Comparison of ENCODE assay signal across 8 cellular contexts in the genomic region with DNA sequence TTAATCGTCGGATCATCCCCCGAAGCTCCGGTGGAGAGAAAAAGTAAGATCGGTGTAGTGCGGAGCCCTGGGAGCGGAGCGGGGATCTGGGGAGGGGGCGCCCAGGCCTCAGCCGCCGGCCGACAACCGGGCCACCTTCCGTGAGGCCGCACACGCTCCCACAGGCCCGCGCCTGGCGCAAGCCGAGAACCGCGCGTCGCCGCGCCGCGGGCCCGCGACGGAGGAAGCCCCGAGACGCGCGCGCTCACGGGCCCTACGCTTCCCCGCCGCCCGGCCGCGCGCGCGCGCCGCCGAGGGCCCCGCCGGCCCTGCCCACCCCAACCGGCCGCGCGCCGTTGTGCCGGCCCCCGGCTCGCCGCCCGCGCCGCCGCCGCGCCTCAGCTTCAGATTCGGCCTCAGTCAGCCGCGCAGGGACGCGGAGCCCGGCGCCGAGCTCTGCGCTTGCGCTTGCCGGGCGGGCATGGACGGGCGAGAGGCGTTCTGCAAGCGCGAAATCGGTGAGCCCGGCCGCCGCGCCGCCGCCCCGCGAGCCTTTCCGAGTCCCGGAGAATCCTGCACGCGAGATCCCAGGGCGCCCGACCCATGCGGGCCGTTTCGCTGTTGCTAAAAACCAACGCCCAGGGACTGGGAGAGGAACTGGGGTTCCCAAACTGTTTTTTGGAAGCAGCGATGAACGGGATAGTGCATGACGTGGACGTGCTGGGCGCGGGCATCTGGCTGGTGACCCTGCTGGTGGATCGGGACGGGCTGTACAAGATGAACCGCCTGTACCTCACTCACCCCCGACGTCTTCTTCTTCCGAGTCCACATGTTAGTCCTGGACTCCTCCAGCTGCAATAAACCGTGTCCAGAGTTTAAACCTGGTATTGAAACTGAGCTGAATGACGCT. TPM values are rescaled to one million over a fixed set of nuclear protein-coding genes. Genes with fewer than 3 reads are reported as not detected.
A peak's percentile ranks its signal among the peaks of the same experiment; 100 is the strongest.
DNase-seq lines count a peak whose midpoint lies in the region; ATAC-seq and TF ChIP-seq lines count a peak whose summit lies in the region.

No MANE protein-coding gene starts in this region.

- H3K4me3 Mint-ChIP-seq in Caco-2 (ENCODE audit: unreplicated experiment) = peak overlapping the region; percentile 75

- DNase-seq in Caco-2 = peak; percentile 84 to 93
- peak; percentile 75 for DNase-seq in HS-27A (ENCODE audit: low read depth)
- peak; percentile 57 for DNase-seq in NT2/D1 (ENCODE audit: low read depth, low spot score)
- peak; percentile 79 for DNase-seq in activated T-cell treated with anti-CD3 and anti-CD28 coated beads for 1 hour (ENCODE audit: low read depth)
- DNase-seq in epithelial cell of esophagus (ENCODE audit: low read depth) = peak; percentile 95
- peak; percentile 83 to 92 (median 91) for DNase-seq in mucosa of descending colon
- peak; percentile 77 to 85 for DNase-seq in stimulated activated CD8-positive, alpha-beta memory T cell treated with anti-CD3 and anti-CD28 coated beads, Interleukin-2, amount 100 ng/mL, for 48 hours (ENCODE audit: low read depth in 2 of 2)

- no peaks in the 10 kb centered on the region for H3K9me3 ChIP-seq in Caco-2
- no peaks in the 10 kb centered on the region for H3K9me3 ChIP-seq in NT2/D1 (ENCODE audit: insufficient read depth, low read length)
- no peaks in the 10 kb centered on the region for H3K9me3 ChIP-seq in mucosa of descending colon

- ATAC-seq in GM19468 (IDR thresholded peaks at IDR 0.05; ENCODE audit: extremely low read depth, unreplicated experiment) (peak; percentile 70), mucosa of descending colon (peak; percentile 93)

- intact Hi-C loops in Caco-2 (cut with micrococcal nuclease; ENCODE audit: unreplicated experiment) = loop anchor here (10.0 kb wide), 1 partner anchor 262 kb away; no protein-coding TSS in a partner anchor
- intact Hi-C loops in mucosa of descending colon (cut with DNase I, micrococcal nuclease) = loop anchor here in 1 of 2 donors (10.0 kb wide), 1 partner anchor 682 kb away; no protein-coding TSS in a partner anchor

- peak in 1 of 2 experiments; percentile 17 for TF ChIP-seq CTCF in Caco-2 (IDR thresholded peaks at IDR 0.05; ENCODE audit: insufficient read depth in 1 of 2, low read depth in 1 of 2, low read length in 1 of 2, severe bottlenecking in 1 of 2, unreplicated experiment in 1 of 2)
- TF ChIP-seq CTCF in epithelial cell of esophagus (IDR thresholded peaks at IDR 0.05; ENCODE audit: insufficient read depth, low read depth, low read length, missing control alignments) = no peak
- no peak for TF ChIP-seq CTCF in mucosa of descending colon (IDR thresholded peaks at IDR 0.05)

- no peaks in the 10 kb centered on the region for H3K27me3 ChIP-seq in Caco-2 (replicated peaks; ENCODE audit: control insufficient read depth, insufficient read depth, low read length)
- H3K27me3 ChIP-seq in NT2/D1 (ENCODE audit: insufficient read depth, insufficient read length) = peaks cover 41% of the 10 kb centered on the region

- H3K4me1 ChIP-seq in Caco-2 (peaks cover 18% of the 10 kb centered on the region), NT2/D1 (ENCODE audit: insufficient read depth, insufficient read length) (peaks cover 4% of the 10 kb centered on the region), mucosa of descending colon (ENCODE audit: low read depth) (no peaks in the 10 kb centered on the region)

- peak overlapping the region; percentile 84 for H3K27ac Mint-ChIP-seq in Caco-2 (ENCODE audit: unreplicated experiment)

- peaks cover 29% of the 10 kb centered on the region for H3K4me1 Mint-ChIP-seq in Caco-2 (ENCODE audit: low read depth, unreplicated experiment)

- no peaks in the 10 kb centered on the region for H3K36me3 ChIP-seq in Caco-2 (ENCODE audit: control insufficient read depth, insufficient read depth, low read length)
- no peaks in the 10 kb centered on the region for H3K36me3 ChIP-seq in NT2/D1 (ENCODE audit: insufficient read depth, insufficient read length, low read length)
- no peaks in the 10 kb centered on the region for H3K36me3 ChIP-seq in mucosa of descending colon (ENCODE audit: low read depth)

- H3K27me3 Mint-ChIP-seq in Caco-2 (ENCODE audit: insufficient read depth, unreplicated experiment) = no peaks in the 10 kb centered on the region

- no TSS peak for BruUV-seq in Caco-2 (replicated peaks; lab: Mats Ljungman, UMichigan)

- no peaks in the 10 kb centered on the region for H3K36me3 Mint-ChIP-seq in Caco-2 (ENCODE audit: insufficient read depth, unreplicated experiment)

- CTCF ChIA-PET in Caco-2 (lab: Charles Lee) = interaction anchor here (0.5 to 2.8 kb wide), 3 partner anchors 20 to 276 kb away, joined by 5 to 7 read pairs (median 5); a partner anchor contains a TSS

- H3K4me3 ChIP-seq in Caco-2 (ENCODE audit: low read depth, low read length) (peak overlapping the region; percentile 77), NT2/D1 (ENCODE audit: insufficient read length, low read depth) (peak overlapping the region; percentile 78), epithelial cell of esophagus (ENCODE audit: low read length) (peak overlapping the region; percentile 60), mucosa of descending colon (peak overlapping the region; percentile 33)

- H3K9me3 Mint-ChIP-seq in Caco-2 (ENCODE audit: unreplicated experiment) = no peaks in the 10 kb centered on the region

- POLR2A ChIA-PET in Caco-2 (lab: Charles Lee) = interaction anchor here (0.8 kb wide), 1 partner anchor 74 kb away, joined by 3 read pairs; no protein-coding TSS in a partner anchor

- H3K9ac ChIP-seq in NT2/D1 (ENCODE audit: insufficient read length, low read depth) = peak overlapping the region; percentile 93

RNA-seq across cellular contexts. Expression of a gene that starts 28.0 kb away (rescaled TPM):
- 2.6 and 2.9 TPM in 2 replicates for total RNA-seq in Caco-2 (2022)
- total RNA-seq in mucosa of descending colon = 1 to 10 TPM; 2.9 to 6.5 (median 3.1) TPM

Comparison
In these comparisons a context has a peak if more than half of its experiments do, and no peak if none do; other contexts are left out.
1. Peak in every context shown above with its lines: DNase-seq, ATAC-seq and H3K4me3 ChIP-seq.